In the genomic region with DNA sequence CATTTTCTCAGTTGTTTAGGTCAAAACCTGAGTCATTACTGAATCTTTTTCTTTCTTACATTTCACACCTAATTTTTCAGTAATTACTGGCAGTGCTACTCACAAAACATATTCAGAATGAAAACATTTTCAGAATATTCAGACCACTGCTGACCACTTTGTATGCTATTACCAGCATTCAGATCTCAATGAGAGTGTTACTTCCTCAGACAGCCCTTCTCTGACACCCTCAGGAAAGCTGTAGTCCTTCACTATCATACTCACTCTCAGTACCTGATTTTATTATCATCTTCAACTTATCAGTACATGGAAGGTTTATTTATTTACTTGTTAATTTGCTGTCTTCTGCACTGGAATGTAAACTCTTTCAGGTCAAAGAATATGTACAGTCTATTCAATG, we compare ENCODE assay signal across 36 cellular contexts. TPM values are rescaled to one million over a fixed set of nuclear protein-coding genes. Genes with fewer than 3 reads are reported as not detected.
"Had no signal": no experiment of that assay in that cellular context is flagged by ENCODE, and none has a peak within 500 bp of the region (broad histone marks: within the 10 kb centered on the region; RNA-seq: fewer than 3 reads in every experiment).

No MANE protein-coding gene starts in this region.

- H3K9me3 ChIP-seq: Peyer's patch, SJSA1, SK-N-SH had no signal

- H3K9me3 Mint-ChIP-seq: activated CD4-positive, alpha-beta memory T cell treated with anti-CD3 and anti-CD28 coated beads, Interleukin-2, amount 10 ng/mL, durations not matched to agents 7 days and 5 days; activated naive CD4-positive, alpha-beta T cell treated with anti-CD3 and anti-CD28 coated beads, Interleukin-2, amount 10 ng/mL, durations not matched to agents 7 days and 5 days; activated naive CD8-positive, alpha-beta T cell treated with anti-CD3 and anti-CD28 coated beads, Interleukin-2, amount 50 U/mL, for 24 hours had no signal

- H3K4me3 ChIP-seq: cardiac muscle cell, Peyer's patch, SJSA1 had no signal

- H3K4me1 ChIP-seq: Peyer's patch, SJSA1 had no signal

- H3K27me3 Mint-ChIP-seq: activated CD4-positive, alpha-beta memory T cell treated with anti-CD3 and anti-CD28 coated beads, Interleukin-2, amount 10 ng/mL, durations not matched to agents 7 days and 5 days; activated CD8-positive, alpha-beta memory T cell treated with anti-CD3 and anti-CD28 coated beads, Interleukin-2, amount 10 ng/mL, durations not matched to agents 7 days and 5 days; activated naive CD4-positive, alpha-beta T cell treated with anti-CD3 and anti-CD28 coated beads, Interleukin-2, amount 10 ng/mL, durations not matched to agents 7 days and 5 days; activated naive CD8-positive, alpha-beta T cell treated with anti-CD3 and anti-CD28 coated beads, Interleukin-2, amount 50 U/mL, for 24 hours had no signal

- H3K36me3 Mint-ChIP-seq: activated CD8-positive, alpha-beta memory T cell treated with anti-CD3 and anti-CD28 coated beads, Interleukin-2, amount 10 ng/mL, durations not matched to agents 7 days and 5 days; activated naive CD4-positive, alpha-beta T cell treated with anti-CD3 and anti-CD28 coated beads, Interleukin-2, amount 10 ng/mL, durations not matched to agents 7 days and 5 days; activated naive CD8-positive, alpha-beta T cell had no signal

- H3K27ac Mint-ChIP-seq: activated CD4-positive, alpha-beta memory T cell treated with anti-CD3 and anti-CD28 coated beads, Interleukin-2, amount 10 ng/mL, durations not matched to agents 7 days and 5 days; activated CD8-positive, alpha-beta memory T cell treated with anti-CD3 and anti-CD28 coated beads, Interleukin-2, amount 10 ng/mL, durations not matched to agents 7 days and 5 days; activated naive CD4-positive, alpha-beta T cell treated with anti-CD3 and anti-CD28 coated beads, Interleukin-2, amount 10 ng/mL, durations not matched to agents 7 days and 5 days; activated naive CD8-positive, alpha-beta T cell; activated naive CD8-positive, alpha-beta T cell treated with anti-CD3 and anti-CD28 coated beads, Interleukin-2, amount 50 U/mL, for 24 hours; T-helper 17 cell had no signal

- ATAC-seq: activated CD8-positive, alpha-beta memory T cell treated with anti-CD3 and anti-CD28 coated beads, Interleukin-2, amount 10 ng/mL, durations not matched to agents 7 days and 5 days; activated naive CD8-positive, alpha-beta T cell treated with anti-CD3 and anti-CD28 coated beads, Interleukin-2, amount 50 U/mL, for 24 hours; PC-3; T-helper 17 cell had no signal

- H3K9ac ChIP-seq: SK-N-SH had no signal

- DNase-seq: activated CD4-positive, alpha-beta memory T cell treated with anti-CD3 and anti-CD28 coated beads, Interleukin-2, amount 10 ng/mL, durations not matched to agents 7 days and 5 days; activated CD4-positive, alpha-beta T cell treated with anti-CD3 and anti-CD28 coated beads for 1 hour; activated CD4-positive, alpha-beta T cell treated with anti-CD3 and anti-CD28 coated beads for 48 hours; activated CD4-positive, CD25-positive, alpha-beta regulatory T cell; activated CD8-positive, alpha-beta memory T cell treated with anti-CD3 and anti-CD28 coated beads for 24 hours; activated CD8-positive, alpha-beta memory T cell treated with anti-CD3 and anti-CD28 coated beads, Interleukin-2, amount 10 ng/mL, durations not matched to agents 7 days and 5 days; activated CD8-positive, alpha-beta memory T cell treated with anti-CD3 and anti-CD28 coated beads, Interleukin-2, amount 50 U/mL, for 48 hours; activated effector memory CD4-positive, alpha-beta T cell treated with Interleukin-2 at 50 U/mL for 16 hours; activated naive CD4-positive, alpha-beta T cell treated with anti-CD3 and anti-CD28 coated beads, Interleukin-2, amount 10 ng/mL, durations not matched to agents 7 days and 5 days; activated naive CD8-positive, alpha-beta T cell treated with anti-CD3 and anti-CD28 coated beads, Interleukin-2, amount 50 U/mL, for 24 hours; activated T-cell treated with anti-CD3 and anti-CD28 coated beads, Interleukin-2, amount 50 U/mL, for 48 hours; aorta; brain microvascular endothelial cell; Karpas-422; NCI-H1105; NCI-H1436; NCI-H1694; NCI-H1930; NCI-H2081 treated with DMSO at 0.1 percent for 48 hours; NCI-H226; NCI-H446 treated with DMSO at 0.1 percent for 48 hours; NCI-H524; NCI-H69; PC-3; Peyer's patch; RPMI8226; SHP77 treated with DMSO at 0.1 percent for 48 hours; SK-N-SH; T-helper 17 cell; WERI-Rb-1 had no signal

- H3K27ac ChIP-seq: brain microvascular endothelial cell, cardiac muscle cell, Peyer's patch, SJSA1, WERI-Rb-1 had no signal

- H3K27me3 ChIP-seq: brain microvascular endothelial cell, cardiac muscle cell, Peyer's patch had no signal

- H3K4me3 Mint-ChIP-seq: activated CD4-positive, alpha-beta memory T cell treated with anti-CD3 and anti-CD28 coated beads, Interleukin-2, amount 10 ng/mL, durations not matched to agents 7 days and 5 days; activated CD8-positive, alpha-beta memory T cell treated with anti-CD3 and anti-CD28 coated beads, Interleukin-2, amount 10 ng/mL, durations not matched to agents 7 days and 5 days; activated naive CD4-positive, alpha-beta T cell treated with anti-CD3 and anti-CD28 coated beads, Interleukin-2, amount 10 ng/mL, durations not matched to agents 7 days and 5 days; activated naive CD8-positive, alpha-beta T cell; activated naive CD8-positive, alpha-beta T cell treated with anti-CD3 and anti-CD28 coated beads, Interleukin-2, amount 50 U/mL, for 24 hours; central memory CD8-positive, alpha-beta T cell; T-helper 17 cell had no signal

- H3K4me2 ChIP-seq: SK-N-SH had no signal

- H3K36me3 ChIP-seq: brain microvascular endothelial cell, cardiac muscle cell, Peyer's patch, SJSA1, WERI-Rb-1 had no signal

- H3K4me1 Mint-ChIP-seq: activated CD4-positive, alpha-beta memory T cell treated with anti-CD3 and anti-CD28 coated beads, Interleukin-2, amount 10 ng/mL, durations not matched to agents 7 days and 5 days; activated CD8-positive, alpha-beta memory T cell treated with anti-CD3 and anti-CD28 coated beads, Interleukin-2, amount 10 ng/mL, durations not matched to agents 7 days and 5 days; activated naive CD4-positive, alpha-beta T cell treated with anti-CD3 and anti-CD28 coated beads, Interleukin-2, amount 10 ng/mL, durations not matched to agents 7 days and 5 days; activated naive CD8-positive, alpha-beta T cell treated with anti-CD3 and anti-CD28 coated beads, Interleukin-2, amount 50 U/mL, for 24 hours; central memory CD8-positive, alpha-beta T cell; T-helper 17 cell had no signal

RNA-seq across cellular contexts. Expression of gene ALB, which starts 12.3 kb away (rescaled TPM):
- total RNA-seq: activated CD4-positive, alpha-beta memory T cell treated with anti-CD3 and anti-CD28 coated beads, Interleukin-2, amount 10 ng/mL, durations not matched to agents 7 days and 5 days; activated CD8-positive, alpha-beta memory T cell treated with anti-CD3 and anti-CD28 coated beads, Interleukin-2, amount 10 ng/mL, durations not matched to agents 7 days and 5 days; chondrocyte; MCF 10A; SJSA1; T-helper 17 cell had no signal
- polyA plus RNA-seq: SK-N-SH had no signal

RNA-seq across cellular contexts. Expression of gene AFP, which starts 44.2 kb away (rescaled TPM):
- total RNA-seq: activated CD4-positive, alpha-beta memory T cell treated with anti-CD3 and anti-CD28 coated beads, Interleukin-2, amount 10 ng/mL, durations not matched to agents 7 days and 5 days; activated CD8-positive, alpha-beta memory T cell treated with anti-CD3 and anti-CD28 coated beads, Interleukin-2, amount 10 ng/mL, durations not matched to agents 7 days and 5 days; chondrocyte; MCF 10A; Peyer's patch; T-helper 17 cell had no signal
- polyA plus RNA-seq: aorta had no signal
